ENCODE assay signal across 8 cellular contexts in genomic region chr5:891837-892389, GRCh38. TPM values are rescaled to one million over a fixed set of nuclear protein-coding genes. Genes with fewer than 3 reads are reported as not detected.
DNase-seq lines count a peak whose midpoint lies in the region; ATAC-seq and TF ChIP-seq lines count a peak whose summit lies in the region.

No MANE protein-coding gene starts in this region.

- H3K36me3 ChIP-seq in right lobe of liver, result peaks cover 6 to 32% (median 15%) of the 10 kb centered on the region in 4 donors

- CTCF ChIA-PET in CD4-positive, alpha-beta T cell (lab: Charles Lee), result interaction anchor here (1.2 kb wide), 1 partner anchor 11 kb away, joined by 6 read pairs; no protein-coding TSS in a partner anchor

- no peak for TF ChIP-seq CTCF in CD4-positive, alpha-beta T cell (IDR thresholded peaks at IDR 0.05)
- TF ChIP-seq CTCF in right lobe of liver (IDR thresholded peaks at IDR 0.05), result no peak

- no peaks in the 10 kb centered on the region for H3K9me3 ChIP-seq in CD4-positive, alpha-beta T cell (ENCODE audit: control insufficient read depth, low read length)
- H3K9me3 ChIP-seq in right lobe of liver, result no peaks in the 10 kb centered on the region

- DNase-seq in CD4-positive, alpha-beta T cell, result peak in 2 of 10 experiments; percentile 5 to 14
- peak; percentile 81 for DNase-seq in NCI-H748 (lab: John Stamatoyannopoulos, UW; ENCODE audit: unreplicated experiment)
- DNase-seq in cerebellar cortex (ENCODE audit: low spot score), result peak; percentile 16
- DNase-seq in right lobe of liver, result peak in 1 of 3 donors; percentile 35

- H3K27ac ChIP-seq in CD4-positive, alpha-beta T cell (ENCODE audit: low read depth, low read length), result peak overlapping the region; percentile 67
- H3K27ac ChIP-seq in right lobe of liver, result peak overlapping the region; percentile 58 to 82 (median 76)
- H3K27ac ChIP-seq in temporal lobe (ENCODE audit: low read depth, low read length), result peak overlapping the region; percentile 53

- POLR2A ChIA-PET in CD4-positive, alpha-beta T cell (lab: Charles Lee), result interaction anchor here (1.0 to 1.3 kb wide), 6 partner anchors 9 to 452 kb away, joined by 3 to 4 read pairs (median 3); partner anchors contain the start of gene TPPP

- no peaks in the 10 kb centered on the region for H3K27me3 ChIP-seq in CD4-positive, alpha-beta T cell (ENCODE audit: control insufficient read depth, insufficient read depth, low read length)
- no peaks in the 10 kb centered on the region for H3K27me3 ChIP-seq in right lobe of liver

- peak overlapping the region; percentile 90 for H3K27ac Mint-ChIP-seq in CD4-positive, alpha-beta T cell

- ATAC-seq in CD4-positive, alpha-beta T cell (ENCODE audit: poor library complexity), result peak; percentile 4
- ATAC-seq in GM21447 (IDR thresholded peaks at IDR 0.05; ENCODE audit: unreplicated experiment) (peak; percentile 14), right lobe of liver (peak; percentile 52 to 69 (median 60)), HG03108 (IDR thresholded peaks at IDR 0.05; ENCODE audit: unreplicated experiment) (no peak), GM18868 (IDR thresholded peaks at IDR 0.05; ENCODE audit: unreplicated experiment) (no peak)

- intact Hi-C loops in CD4-positive, alpha-beta T cell (cut with DNase I, micrococcal nuclease), result loop anchor here in 1 of 2 experiments (2.0 to 10.0 kb wide), 6 partner anchors 110 to 910 kb away; partner anchors contain the start of genes CEP72, EXOC3, NDUFS6 and ZDHHC11B
- intact Hi-C loops in right lobe of liver (cut with DNase I), result no loop called here

- H3K27me3 Mint-ChIP-seq in CD4-positive, alpha-beta T cell, result no peaks in the 10 kb centered on the region

- H3K36me3 Mint-ChIP-seq in CD4-positive, alpha-beta T cell (ENCODE audit: low read depth), result peaks cover 40% of the 10 kb centered on the region

- 13% methylated on average over 16 of the region's 25 CpGs for WGBS in right lobe of liver (ENCODE audit: insufficient coverage, low coverage, low lambda C conversion rate, missing lambda C conversion rate)

- peaks cover 0 to 9% (median 0%) of the 10 kb centered on the region in 4 donors for H3K4me1 ChIP-seq in right lobe of liver

- no peak for TF ChIP-seq POLR2A in right lobe of liver (IDR thresholded peaks at IDR 0.05)

- H3K9me3 Mint-ChIP-seq in CD4-positive, alpha-beta T cell, result no peaks in the 10 kb centered on the region

- H3K4me3 Mint-ChIP-seq in CD4-positive, alpha-beta T cell, result peak overlapping the region; percentile 92

- peaks cover 30% of the 10 kb centered on the region for H3K4me1 Mint-ChIP-seq in CD4-positive, alpha-beta T cell (ENCODE audit: low read depth)

- H3K4me3 ChIP-seq in right lobe of liver, result peak overlapping the region; percentile 79 to 86 (median 82)

RNA-seq across cellular contexts. Expression of gene BRD9, which starts 0.7 kb away (rescaled TPM):
- total RNA-seq in CD4-positive, alpha-beta T cell, result 100 to 1,000 TPM; 109 TPM
- total RNA-seq in right lobe of liver (10 to 100 TPM; 10.7 to 16.7 (median 13.8) TPM), temporal lobe (38.4 TPM)

RNA-seq across cellular contexts. Expression of gene TRIP13, which starts 0.8 kb away (rescaled TPM):
- total RNA-seq in CD4-positive, alpha-beta T cell, result under 1 TPM; 0.47 to 0.66 TPM
- total RNA-seq in right lobe of liver (1 to 10 TPM in 2 of 6 experiments, under 1 TPM in 4; 0.15 to 3.2 (median 0.70) TPM), temporal lobe (4.9 TPM)

RNA-seq across cellular contexts. Expression of gene ZDHHC11, which starts 41.1 kb away (rescaled TPM):
- 10 to 100 TPM; 13.3 to 18.3 TPM for total RNA-seq in CD4-positive, alpha-beta T cell
- total RNA-seq in right lobe of liver (10 to 100 TPM in 2 of 6 experiments, 1 to 10 TPM in 3, under 1 TPM in 1; 0.50 to 14.4 (median 5.8) TPM), temporal lobe (11.3 TPM)

Comparison
In these comparisons a context has a peak if more than half of its experiments do, and no peak if none do; other contexts are left out.
1. ATAC-seq: peak in CD4-positive, alpha-beta T cell (single experiment), GM21447 (single experiment) and right lobe of liver (4 of 4); none in HG03108 (single experiment) and GM18868 (single experiment).
2. Peak in every context shown above with its lines, with median percentiles within 50 percentile points of each other: H3K27ac ChIP-seq.